Comparison of ENCODE assay signal across 6 cellular contexts in genomic region chr17:39739020-39739884, GRCh38. TPM values are rescaled to one million over a fixed set of nuclear protein-coding genes. Genes with fewer than 3 reads are reported as not detected.
DNase-seq lines count a peak whose midpoint lies in the region; ATAC-seq and TF ChIP-seq lines count a peak whose summit lies in the region.

No MANE protein-coding gene starts in this region.

- CTCF ChIA-PET in PC-9 (lab: Charles Lee) = interaction anchor here (0.5 to 1.4 kb wide), 5 partner anchors 10 to 215 kb away, joined by 3 to 16 read pairs (median 5); partner anchors contain the start of gene MIEN1

- H2AFZ ChIP-seq in PC-9 = peak overlapping the region; percentile 63; the same call in 1 of the 2 replicates

- no peaks in the 10 kb centered on the region for H3K9me2 ChIP-seq in PC-9 (ENCODE audit: insufficient read depth)

- peaks cover 41% of the 10 kb centered on the region for H3K4me1 ChIP-seq in PC-9 (replicated peaks; ENCODE audit: insufficient read depth)

- peaks cover 40% of the 10 kb centered on the region for H3F3A ChIP-seq in PC-9 (ENCODE audit: insufficient read depth, low read depth)

- no peak for TF ChIP-seq CTCF in PC-9 (conservative IDR thresholded peaks at IDR 0.05)

- H3K4me2 ChIP-seq in PC-9 = peak overlapping the region; percentile 97

- peaks cover 26% of the 10 kb centered on the region for H3K79me2 ChIP-seq in PC-9 (ENCODE audit: low read depth)

- BruUV-seq in PC-9 (replicated peaks; lab: Mats Ljungman, UMichigan) = no TSS peak

- H3K27ac ChIP-seq in PC-9 = peak overlapping the region; percentile 93

- no peaks in the 10 kb centered on the region for H3K27me3 ChIP-seq in PC-9 (ENCODE audit: insufficient read depth, low read depth)

- peaks cover 11% of the 10 kb centered on the region; the same call in 1 of the 2 replicates for H3K36me3 ChIP-seq in PC-9 (ENCODE audit: low read depth)

- H4K20me1 ChIP-seq in PC-9 (ENCODE audit: insufficient read depth) = no peaks in the 10 kb centered on the region

- no peaks in the 10 kb centered on the region for H3K9me3 ChIP-seq in PC-9 (ENCODE audit: insufficient read depth, low read depth)

- peak overlapping the region; percentile 83 for H3K4me3 ChIP-seq in PC-9

- intact Hi-C loops in PC-9 (cut with micrococcal nuclease; ENCODE audit: unreplicated experiment) = loop anchor here (5.0 kb wide), 3 partner anchors 62 to 283 kb away; no protein-coding TSS in a partner anchor
- intact Hi-C loops in left colon (cut with DNase I, micrococcal nuclease) = no loop called here

- ATAC-seq in left colon = peak; percentile 71
- ATAC-seq in GM21619 (IDR thresholded peaks at IDR 0.05; ENCODE audit: unreplicated experiment) = no peak
- no peak for ATAC-seq in GM21526 (IDR thresholded peaks at IDR 0.05; ENCODE audit: low FRiP score, unreplicated experiment)

- POLR2A ChIA-PET in PC-9 (lab: Charles Lee; ENCODE audit: unreplicated experiment) = interaction anchor here (0.6 to 0.7 kb wide), 4 partner anchors 13 to 326 kb away, joined by 3 to 8 read pairs (median 5); partner anchors contain the start of genes LRRC3C and ORMDL3

- DNase-seq in EH (ENCODE audit: low read depth) (peak; percentile 68), PC-9 (peak; percentile 84 to 89), left colon (peak; percentile 89 to 91), medulla oblongata (ENCODE audit: extremely low spot score) (no peak)

RNA-seq across cellular contexts. Expression of gene GRB7, which starts 1.5 kb away (rescaled TPM):
- total RNA-seq in PC-9 (2021) (49.1 and 55.9 TPM in 2 replicates), left colon (10 to 100 TPM; 18.2 to 27.7 TPM)

RNA-seq across cellular contexts. Expression of gene MIEN1, which starts 8.9 kb away (rescaled TPM):
- total RNA-seq in PC-9 (2021) (49.2 and 50.8 TPM in 2 replicates), left colon (10 to 100 TPM; 66.5 to 85.6 TPM)

RNA-seq across cellular contexts. Expression of gene ERBB2, which starts 39.4 kb away (rescaled TPM):
- 87.2 and 90.6 TPM in 2 replicates for total RNA-seq in PC-9 (2021)
- total RNA-seq in left colon = 100 to 1,000 TPM; 178 to 179 TPM

RNA-seq across cellular contexts. Expression of gene PGAP3, which starts 51.4 kb away (rescaled TPM):
- total RNA-seq in PC-9 (2021) (15.0 and 16.2 TPM in 2 replicates), left colon (10 to 100 TPM; 46.1 to 56.1 TPM)
